21 cellular contexts compared by ENCODE assay signal in genomic region chr5:112083623-112084022, GRCh38.
"Had no signal": no experiment of that assay in that cellular context is flagged by ENCODE, and none has a peak within 500 bp of the region (broad histone marks: within the 10 kb centered on the region; RNA-seq: fewer than 3 reads in every experiment).

No MANE protein-coding gene starts in this region.

- FAIRE-seq: endometrium, keratinocyte had no signal

- H3K36me3 ChIP-seq: lower lobe of right lung, ovary, sigmoid colon, spleen, tibial artery had no signal

- H3K4me1 ChIP-seq: lower lobe of right lung, psoas muscle, sigmoid colon, spleen, testis, tibial artery had no signal

- ATAC-seq: effector memory CD8-positive, alpha-beta T cell; left ventricle myocardium superior; lower lobe of right lung; natural killer cell; psoas muscle; right cardiac atrium; stimulated activated memory B cell treated with anti-CD40 and anti-IgM and Interleukin-4, amounts not matched to agents 10 μg/mL and 1 μg/mL and 100 μg/mL, for 72 hours; stimulated activated naive CD8-positive, alpha-beta T cell treated with anti-CD3 and anti-CD28 coated beads, Interleukin-15, Interleukin-2, amounts not matched to agents 100 U/mL and 50 U/mL, for 24 hours had no signal

- H3K4me3 ChIP-seq: lower lobe of right lung, ovary, psoas muscle, sigmoid colon, skin epidermis, spleen, testis, tibial artery had no signal

- H3K27me3 ChIP-seq: ovary, sigmoid colon, spleen, testis, tibial artery had no signal

- H3K9me3 ChIP-seq: lower lobe of right lung, ovary, psoas muscle, sigmoid colon, spleen, testis, tibial artery had no signal

- DNase-seq: cortex of kidney; effector memory CD8-positive, alpha-beta T cell; left ventricle myocardium superior; lower lobe of right lung; natural killer cell; occipital lobe; ovary; posterior cingulate gyrus; psoas muscle; right cardiac atrium; sigmoid colon; spleen; stimulated activated CD4-positive, alpha-beta T cell treated with anti-CD3 and anti-CD28 coated beads, Interleukin-4, amount 100 ng/mL, for 4 hours; stimulated activated naive CD8-positive, alpha-beta T cell treated with anti-CD3 and anti-CD28 coated beads, Interleukin-15, Interleukin-2, amounts not matched to agents 100 U/mL and 50 U/mL, for 24 hours; substantia nigra; testis; tibial artery had no signal

- H3K27ac ChIP-seq: lower lobe of right lung, ovary, psoas muscle, sigmoid colon, skin epidermis, spleen, testis, tibial artery had no signal
